In genomic region chr1:42403880-42404400, GRCh38 we compare ENCODE assay signal across 24 cellular contexts. TPM values are rescaled to one million over a fixed set of nuclear protein-coding genes. Genes with fewer than 3 reads are reported as not detected.
DNase-seq lines count a peak whose midpoint lies in the region; ATAC-seq, FAIRE-seq and TF ChIP-seq lines count a peak whose summit lies in the region.
"Had no signal": no experiment of that assay in that cellular context is flagged by ENCODE, and none has a peak within 500 bp of the region (broad histone marks: within the 10 kb centered on the region; RNA-seq: fewer than 3 reads in every experiment).

No MANE protein-coding gene starts in this region.

- ATAC-seq in HepG2 (no peak), right lobe of liver (no peak), HG02973 (IDR thresholded peaks at IDR 0.05; ENCODE audit: unreplicated experiment) (no peak), HG03442 (IDR thresholded peaks at IDR 0.05; ENCODE audit: unreplicated experiment) (no peak)
- ATAC-seq in stimulated activated naive CD8-positive, alpha-beta T cell treated with anti-CD3 and anti-CD28 coated beads, Interleukin-15, amount 100 ng/mL, for 72 hours, result no peak
- ATAC-seq: left lobe of liver had no signal

- no peak overlapping the region for H3K4me3 ChIP-seq in HepG2 (replicated peaks in 1 of 3; ENCODE audit: insufficient read depth in 1 of 3, low read depth in 2 of 3, low read length in 3 of 3)
- H3K4me3 ChIP-seq in right lobe of liver, result no peak overlapping the region
- no peak overlapping the region for H3K4me3 ChIP-seq in endodermal cell (ENCODE audit: low read length)
- H3K4me3 ChIP-seq: dorsolateral prefrontal cortex, tibial artery had no signal

- intact Hi-C loops in HepG2 (cut with micrococcal nuclease; ENCODE audit: unreplicated experiment) (no loop called here), right lobe of liver (cut with DNase I) (no loop called here)

- TF ChIP-seq RAD21 in HepG2 (CRISPR knock-in tag; IDR thresholded peaks at IDR 0.05), result no peak

- TF ChIP-seq POLR2A in HepG2 (IDR thresholded peaks at IDR 0.05; ENCODE audit: insufficient read depth in 1 of 2, low read depth in 2 of 2, low read length in 2 of 2) (no peak), right lobe of liver (IDR thresholded peaks at IDR 0.05) (no peak)

- in situ Hi-C loops in HepG2 (cut with HindIII; ENCODE audit: extremely low pct_ligation_motif_present, low pct_unique_long_range_greater_than_20kb), result no loop called here

- CTCF ChIA-PET in HepG2 (lab: Yijun Ruan, JAX; ENCODE audit: low intra/inter-chr PET ratio, low total read pairs), result no interaction called here

- H3K4me3 Mint-ChIP-seq in endodermal cell, result no peak overlapping the region
- no peak overlapping the region for H3K4me3 Mint-ChIP-seq in stimulated activated naive CD8-positive, alpha-beta T cell treated with anti-CD3 and anti-CD28 coated beads, Interleukin-15, amount 100 ng/mL, for 72 hours
- H3K4me3 Mint-ChIP-seq: activated CD4-positive, alpha-beta memory T cell treated with anti-CD3 and anti-CD28 coated beads, Interleukin-2, amount 10 ng/mL, durations not matched to agents 7 days and 5 days; CD4-positive, alpha-beta memory T cell had no signal

- no peaks in the 10 kb centered on the region for H3K79me2 ChIP-seq in HepG2 (ENCODE audit: insufficient read depth, low read length)

- no peaks in the 10 kb centered on the region for H3K27me3 Mint-ChIP-seq in endodermal cell (ENCODE audit: insufficient read depth)
- H3K27me3 Mint-ChIP-seq in stimulated activated naive CD8-positive, alpha-beta T cell treated with anti-CD3 and anti-CD28 coated beads, Interleukin-15, amount 100 ng/mL, for 72 hours, result peaks cover 8% of the 10 kb centered on the region
- H3K27me3 Mint-ChIP-seq: activated CD4-positive, alpha-beta memory T cell treated with anti-CD3 and anti-CD28 coated beads, Interleukin-2, amount 10 ng/mL, durations not matched to agents 7 days and 5 days had no signal

- H3K9ac ChIP-seq in HepG2 (ENCODE audit: insufficient read depth, low read depth, low read length), result no peak overlapping the region
- H3K9ac ChIP-seq in endodermal cell (ENCODE audit: extremely low read depth, low read length, poor library complexity, severe bottlenecking), result no peak overlapping the region

- POLR2A ChIA-PET in HepG2 (lab: Yijun Ruan, JAX), result no interaction called here

- TF ChIP-seq EP300 in HepG2 (IDR thresholded peaks at IDR 0.05; ENCODE audit: low read depth in 2 of 2, low read length in 2 of 2), result no peak
- no peak for TF ChIP-seq EP300 in HepG2 (CRISPR knock-in tag; IDR thresholded peaks at IDR 0.05; ENCODE audit: borderline replicate concordance)

- no peaks in the 10 kb centered on the region for H3K36me3 Mint-ChIP-seq in endodermal cell (ENCODE audit: low read depth)

- TF ChIP-seq CTCF in HepG2 (CRISPR knock-in tag; IDR thresholded peaks at IDR 0.05) (peak; percentile 9; the same call in 1 of the 2 replicates), right lobe of liver (IDR thresholded peaks at IDR 0.05) (no peak), endodermal cell (conservative IDR thresholded peaks at IDR 0.05) (peak; percentile 54)

- H3K4me2 ChIP-seq in HepG2 (ENCODE audit: low read depth, low read length), result no peak overlapping the region

- H3K4me1 Mint-ChIP-seq in endodermal cell, result no peaks in the 10 kb centered on the region
- H3K4me1 Mint-ChIP-seq in stimulated activated naive CD8-positive, alpha-beta T cell treated with anti-CD3 and anti-CD28 coated beads, Interleukin-15, amount 100 ng/mL, for 72 hours, result no peaks in the 10 kb centered on the region
- H3K4me1 Mint-ChIP-seq: activated CD4-positive, alpha-beta memory T cell treated with anti-CD3 and anti-CD28 coated beads, Interleukin-2, amount 10 ng/mL, durations not matched to agents 7 days and 5 days; CD4-positive, alpha-beta memory T cell had no signal

- H3K27ac Mint-ChIP-seq in endodermal cell, result no peak overlapping the region
- no peak overlapping the region for H3K27ac Mint-ChIP-seq in stimulated activated naive CD8-positive, alpha-beta T cell treated with anti-CD3 and anti-CD28 coated beads, Interleukin-15, amount 100 ng/mL, for 72 hours
- H3K27ac Mint-ChIP-seq: activated CD4-positive, alpha-beta memory T cell treated with anti-CD3 and anti-CD28 coated beads, Interleukin-2, amount 10 ng/mL, durations not matched to agents 7 days and 5 days had no signal

- H3K36me3 ChIP-seq in HepG2 (replicated peaks in 1 of 2; ENCODE audit: control insufficient read depth in 1 of 2, insufficient read depth in 2 of 2, low read length in 2 of 2) (no peaks in the 10 kb centered on the region; a peak in 1 of 5 replicates), right lobe of liver (no peaks in the 10 kb centered on the region), endodermal cell (ENCODE audit: control insufficient read depth, insufficient read depth, low read length) (no peaks in the 10 kb centered on the region)
- H3K36me3 ChIP-seq: tibial artery had no signal

- no TSS peak for BruUV-seq in HepG2 (replicated peaks; lab: Mats Ljungman, UMichigan)

- DNase-seq in HepG2 (ENCODE audit: low spot score) (no peak), right lobe of liver (no peak), NCI-H69 (lab: John Stamatoyannopoulos, UW) (peak; percentile 7), endodermal cell (no peak), NCI-H1105 treated with DMSO at 0.1 percent for 48 hours (lab: John Stamatoyannopoulos, UW) (no peak)
- DNase-seq in stimulated activated naive CD8-positive, alpha-beta T cell treated with anti-CD3 and anti-CD28 coated beads, Interleukin-15, amount 100 ng/mL, for 72 hours, result no peak
- DNase-seq: activated CD4-positive, alpha-beta memory T cell treated with anti-CD3 and anti-CD28 coated beads, Interleukin-2, amount 10 ng/mL, durations not matched to agents 7 days and 5 days; activated naive CD4-positive, alpha-beta T cell; amniotic stem cell; caudate nucleus; CD4-positive, alpha-beta memory T cell; dorsolateral prefrontal cortex; KBM-7; MV-4-11; NCI-H187 treated with DMSO at 0.1 percent for 48 hours; NCI-H446; small intestine; stimulated activated naive CD4-positive, alpha-beta T cell treated with Interleukin-2 at 50 U/mL for 16 hours; T1000; tibial artery had no signal

- H3K4me1 ChIP-seq in HepG2 (ENCODE audit: insufficient read depth, low read length), result no peaks in the 10 kb centered on the region
- H3K4me1 ChIP-seq in right lobe of liver, result no peaks in the 10 kb centered on the region
- H3K4me1 ChIP-seq in endodermal cell (ENCODE audit: control insufficient read depth, insufficient read depth, low read length), result no peaks in the 10 kb centered on the region
- H3K4me1 ChIP-seq: tibial artery had no signal

- no peak overlapping the region for H2AFZ ChIP-seq in HepG2 (ENCODE audit: low read length)

- no peak for FAIRE-seq in HepG2 (lab: Jason Lieb, UNC)
- FAIRE-seq: GM18507, small intestine had no signal

- no peaks in the 10 kb centered on the region for H3K9me3 Mint-ChIP-seq in endodermal cell
- no peaks in the 10 kb centered on the region for H3K9me3 Mint-ChIP-seq in stimulated activated naive CD8-positive, alpha-beta T cell treated with anti-CD3 and anti-CD28 coated beads, Interleukin-15, amount 100 ng/mL, for 72 hours
- H3K9me3 Mint-ChIP-seq: activated CD4-positive, alpha-beta memory T cell treated with anti-CD3 and anti-CD28 coated beads, Interleukin-2, amount 10 ng/mL, durations not matched to agents 7 days and 5 days; CD4-positive, alpha-beta memory T cell had no signal

- WGBS in HepG2 (ENCODE audit: low lambda C conversion rate), result 100% methylated on average over 1 of the region's 1 CpG
- 100% methylated on average over 1 of the region's 1 CpG for WGBS in right lobe of liver (ENCODE audit: insufficient coverage, low coverage, low lambda C conversion rate, missing lambda C conversion rate)
- WGBS in endodermal cell (ENCODE audit: insufficient coverage in 1 of 2, insufficient read length in 1 of 2), 2 experiments, result 83 to 94% methylated on average over 1 of the region's 1 CpG

- no peaks in the 10 kb centered on the region for H4K20me1 ChIP-seq in HepG2 (ENCODE audit: insufficient read depth, low read length)

- H3K27me3 ChIP-seq in HepG2 (ENCODE audit: control insufficient read depth in 1 of 2, insufficient read depth in 2 of 2, low read length in 2 of 2) (no peaks in the 10 kb centered on the region), right lobe of liver (no peaks in the 10 kb centered on the region), endodermal cell (ENCODE audit: control insufficient read depth, insufficient read depth, low read length, poor library complexity, severe bottlenecking) (no peaks in the 10 kb centered on the region)
- H3K27me3 ChIP-seq: dorsolateral prefrontal cortex had no signal

- H3K9me3 ChIP-seq in HepG2 (ENCODE audit: low read length) (no peaks in the 10 kb centered on the region), right lobe of liver (no peaks in the 10 kb centered on the region), endodermal cell (ENCODE audit: control insufficient read depth, low read length) (no peaks in the 10 kb centered on the region)
- H3K9me3 ChIP-seq: tibial artery had no signal

- H3K27ac ChIP-seq in HepG2 (ENCODE audit: extremely low read length, insufficient read depth, low read length), result no peak overlapping the region
- no peak overlapping the region for H3K27ac ChIP-seq in right lobe of liver
- H3K27ac ChIP-seq in endodermal cell (ENCODE audit: low read depth, low read length), result no peak overlapping the region
- H3K27ac ChIP-seq: dorsolateral prefrontal cortex, tibial artery had no signal

RNA-seq across cellular contexts. Expression of gene RIMKLA, which starts 23.3 kb away (rescaled TPM):
- total RNA-seq in HepG2 (2016; rRNA removed; fragmentation: Illumina TruSeq; extraction: Trizol), result 2.5 and 4.1 TPM in 2 replicates
- 1.2 and 1.5 TPM in 2 replicates for total RNA-seq in HepG2 (2016; cell fraction: cytosol; rRNA removed; fragmentation: Illumina TruSeq; extraction: Trizol; ENCODE audit: low read depth)
- 2.2 and 3.3 TPM in 2 replicates for total RNA-seq in HepG2 (2016; cell fraction: insoluble cytoplasmic fraction; rRNA removed; fragmentation: Illumina TruSeq; extraction: Trizol)
- 3.9 and 4.5 TPM in 2 replicates for total RNA-seq in HepG2 (2016; cell fraction: membrane; rRNA removed; fragmentation: Illumina TruSeq; extraction: Trizol)
- total RNA-seq in HepG2 (2016; cell fraction: nucleus; rRNA removed; fragmentation: Illumina TruSeq; extraction: Trizol), result 1.4 and 1.6 TPM in 2 replicates
- polyA plus RNA-seq in HepG2 (2011; rRNA removed), result 2.8 and 3.8 TPM in 2 replicates
- 2.7 and 2.9 TPM in 2 replicates for polyA plus RNA-seq in HepG2 (2011; cell fraction: cytosol; rRNA removed)
- polyA plus RNA-seq in HepG2 (2011; cell fraction: nucleus; rRNA removed), result 0.90 and 2.2 TPM in 2 replicates
- 2.4 and 5.1 TPM in 2 replicates for polyA plus RNA-seq in HepG2 (2012)
- polyA plus RNA-seq in HepG2 (2016; cell fraction: cytosol; fragmentation: Illumina TruSeq; extraction: Trizol; ENCODE audit: low read depth), result 3.5 and 4.4 TPM in 2 replicates
- polyA plus RNA-seq in HepG2 (2016; cell fraction: insoluble cytoplasmic fraction; fragmentation: Illumina TruSeq; extraction: Trizol; ENCODE audit: low read depth), result 1.6 and 2.1 TPM in 2 replicates
- 5.1 and 6.0 TPM in 2 replicates for polyA plus RNA-seq in HepG2 (2016; cell fraction: membrane; fragmentation: Illumina TruSeq; extraction: Trizol; ENCODE audit: low read depth)
- polyA plus RNA-seq in HepG2 (2016; cell fraction: nucleus; fragmentation: Illumina TruSeq; extraction: Trizol; ENCODE audit: insufficient read depth, low read depth), result 0.63 and 2.0 TPM in 2 replicates
- 0.72 and 5.6 TPM in 2 replicates for polyA minus RNA-seq in HepG2 (2011; rRNA and poly(A)+ RNA removed; ENCODE audit: low replicate concordance)
- 2.1 and 2.6 TPM in 2 replicates for polyA minus RNA-seq in HepG2 (2011; cell fraction: cytosol; rRNA and poly(A)+ RNA removed)
- polyA minus RNA-seq in HepG2 (2011; cell fraction: nucleus; rRNA and poly(A)+ RNA removed), result 2.5 and 3.0 TPM in 2 replicates
- under 1 TPM; 0.02 to 0.95 (median 0.15) TPM for total RNA-seq in right lobe of liver
- 1 to 10 TPM in 1 of 2 donors, under 1 TPM in 1; 0.73 to 1.9 TPM for total RNA-seq in endodermal cell
- 0.68 TPM for polyA plus RNA-seq in endodermal cell (2013, experiment 1 of 2)
- polyA plus RNA-seq in endodermal cell (2013, experiment 2 of 2), result 0.62 TPM

RNA-seq across cellular contexts. Expression of gene ZMYND12, which starts 51.9 kb away (rescaled TPM):
- total RNA-seq in HepG2 (2016; rRNA removed; fragmentation: Illumina TruSeq; extraction: Trizol), result 0.13 TPM in 1 of 2 replicates, not detected in the other
- total RNA-seq in HepG2 (2016; cell fraction: cytosol; rRNA removed; fragmentation: Illumina TruSeq; extraction: Trizol; ENCODE audit: low read depth), result 0.18 and 0.51 TPM in 2 replicates
- 0.42 and 0.45 TPM in 2 replicates for total RNA-seq in HepG2 (2016; cell fraction: insoluble cytoplasmic fraction; rRNA removed; fragmentation: Illumina TruSeq; extraction: Trizol)
- 0.21 and 0.65 TPM in 2 replicates for total RNA-seq in HepG2 (2016; cell fraction: membrane; rRNA removed; fragmentation: Illumina TruSeq; extraction: Trizol)
- not detected in 2 replicates for total RNA-seq in HepG2 (2016; cell fraction: nucleus; rRNA removed; fragmentation: Illumina TruSeq; extraction: Trizol)
- 0.29 and 0.71 TPM in 2 replicates for polyA plus RNA-seq in HepG2 (2011; rRNA removed)
- 0.16 and 0.18 TPM in 2 replicates for polyA plus RNA-seq in HepG2 (2011; cell fraction: cytosol; rRNA removed)
- 0.23 TPM in 1 of 2 replicates, not detected in the other for polyA plus RNA-seq in HepG2 (2011; cell fraction: nucleus; rRNA removed)
- 0.15 and 0.20 TPM in 2 replicates for polyA plus RNA-seq in HepG2 (2012)
- 0.19 TPM in 1 of 2 replicates, not detected in the other for polyA plus RNA-seq in HepG2 (2016; cell fraction: cytosol; fragmentation: Illumina TruSeq; extraction: Trizol; ENCODE audit: low read depth)
- polyA plus RNA-seq in HepG2 (2016; cell fraction: insoluble cytoplasmic fraction; fragmentation: Illumina TruSeq; extraction: Trizol; ENCODE audit: low read depth), result 0.37 and 0.66 TPM in 2 replicates
- polyA plus RNA-seq in HepG2 (2016; cell fraction: membrane; fragmentation: Illumina TruSeq; extraction: Trizol; ENCODE audit: low read depth), result 0.17 and 0.34 TPM in 2 replicates
- polyA plus RNA-seq in HepG2 (2016; cell fraction: nucleus; fragmentation: Illumina TruSeq; extraction: Trizol; ENCODE audit: insufficient read depth, low read depth), result 0.44 TPM in 1 of 2 replicates, not detected in the other
- polyA minus RNA-seq in HepG2 (2011; rRNA and poly(A)+ RNA removed; ENCODE audit: low replicate concordance), result not detected in 2 replicates
- not detected in 2 replicates for polyA minus RNA-seq in HepG2 (2011; cell fraction: cytosol; rRNA and poly(A)+ RNA removed)
- 0.77 and 0.87 TPM in 2 replicates for polyA minus RNA-seq in HepG2 (2011; cell fraction: nucleus; rRNA and poly(A)+ RNA removed)
- 1 to 10 TPM; 1.5 to 7.3 (median 2.6) TPM for total RNA-seq in right lobe of liver
- total RNA-seq in endodermal cell, result 1 to 10 TPM in 1 of 2 donors, under 1 TPM in 1; 0.44 to 1.1 TPM
- 1.2 TPM for polyA plus RNA-seq in endodermal cell (2013, experiment 1 of 2)
- polyA plus RNA-seq in endodermal cell (2013, experiment 2 of 2), result 0.79 TPM

RNA-seq across cellular contexts. Expression of gene PPCS, which starts 52.4 kb away (rescaled TPM):
- 38.9 and 51.0 TPM in 2 replicates for total RNA-seq in HepG2 (2016; rRNA removed; fragmentation: Illumina TruSeq; extraction: Trizol)
- 12.3 and 12.7 TPM in 2 replicates for total RNA-seq in HepG2 (2016; cell fraction: cytosol; rRNA removed; fragmentation: Illumina TruSeq; extraction: Trizol; ENCODE audit: low read depth)
- total RNA-seq in HepG2 (2016; cell fraction: insoluble cytoplasmic fraction; rRNA removed; fragmentation: Illumina TruSeq; extraction: Trizol), result 38.3 and 49.7 TPM in 2 replicates
- 27.0 and 27.1 TPM in 2 replicates for total RNA-seq in HepG2 (2016; cell fraction: membrane; rRNA removed; fragmentation: Illumina TruSeq; extraction: Trizol)
- 23.3 and 25.2 TPM in 2 replicates for total RNA-seq in HepG2 (2016; cell fraction: nucleus; rRNA removed; fragmentation: Illumina TruSeq; extraction: Trizol)
- 13.4 and 14.5 TPM in 2 replicates for polyA plus RNA-seq in HepG2 (2011; rRNA removed)
- 17.1 and 38.8 TPM in 2 replicates for polyA plus RNA-seq in HepG2 (2011; cell fraction: cytosol; rRNA removed)
- 42.9 and 45.6 TPM in 2 replicates for polyA plus RNA-seq in HepG2 (2011; cell fraction: nucleus; rRNA removed)
- polyA plus RNA-seq in HepG2 (2012), result 20.9 and 33.5 TPM in 2 replicates
- polyA plus RNA-seq in HepG2 (2016; cell fraction: cytosol; fragmentation: Illumina TruSeq; extraction: Trizol; ENCODE audit: low read depth), result 13.5 and 16.3 TPM in 2 replicates
- 52.5 and 57.6 TPM in 2 replicates for polyA plus RNA-seq in HepG2 (2016; cell fraction: insoluble cytoplasmic fraction; fragmentation: Illumina TruSeq; extraction: Trizol; ENCODE audit: low read depth)
- polyA plus RNA-seq in HepG2 (2016; cell fraction: membrane; fragmentation: Illumina TruSeq; extraction: Trizol; ENCODE audit: low read depth), result 21.2 and 23.0 TPM in 2 replicates
- polyA plus RNA-seq in HepG2 (2016; cell fraction: nucleus; fragmentation: Illumina TruSeq; extraction: Trizol; ENCODE audit: insufficient read depth, low read depth), result 34.2 and 34.7 TPM in 2 replicates
- 18.4 and 22.8 TPM in 2 replicates for polyA minus RNA-seq in HepG2 (2011; rRNA and poly(A)+ RNA removed; ENCODE audit: low replicate concordance)
- 8.9 and 11.3 TPM in 2 replicates for polyA minus RNA-seq in HepG2 (2011; cell fraction: cytosol; rRNA and poly(A)+ RNA removed)
- 17.1 and 19.1 TPM in 2 replicates for polyA minus RNA-seq in HepG2 (2011; cell fraction: nucleus; rRNA and poly(A)+ RNA removed)
- 10 to 100 TPM; 36.3 to 44.1 (median 42.7) TPM for total RNA-seq in right lobe of liver
- total RNA-seq in endodermal cell, result 10 to 100 TPM; 38.7 to 48.9 TPM
- polyA plus RNA-seq in endodermal cell (2013, experiment 1 of 2), result 36.5 TPM
- 31.5 TPM for polyA plus RNA-seq in endodermal cell (2013, experiment 2 of 2)

RNA-seq across cellular contexts. Expression of gene CCDC30, which starts 59.1 kb away (rescaled TPM):
- total RNA-seq in HepG2 (2016; rRNA removed; fragmentation: Illumina TruSeq; extraction: Trizol) (0.77 and 1.2 TPM in 2 replicates), right lobe of liver (1 to 10 TPM in 3 of 6 experiments, under 1 TPM in 3; 0.37 to 1.4 (median 1.0) TPM), endodermal cell (1 to 10 TPM; 4.8 to 6.4 TPM)
- total RNA-seq in HepG2 (2016; cell fraction: cytosol; rRNA removed; fragmentation: Illumina TruSeq; extraction: Trizol; ENCODE audit: low read depth), result 0.26 and 0.91 TPM in 2 replicates
- 0.56 and 0.84 TPM in 2 replicates for total RNA-seq in HepG2 (2016; cell fraction: insoluble cytoplasmic fraction; rRNA removed; fragmentation: Illumina TruSeq; extraction: Trizol)
- total RNA-seq in HepG2 (2016; cell fraction: membrane; rRNA removed; fragmentation: Illumina TruSeq; extraction: Trizol), result 0.48 and 0.74 TPM in 2 replicates
- total RNA-seq in HepG2 (2016; cell fraction: nucleus; rRNA removed; fragmentation: Illumina TruSeq; extraction: Trizol), result 1.5 and 2.3 TPM in 2 replicates
- polyA plus RNA-seq in HepG2 (2011; rRNA removed), result 0.25 and 0.29 TPM in 2 replicates
- polyA plus RNA-seq in HepG2 (2011; cell fraction: cytosol; rRNA removed), result 0.17 and 0.37 TPM in 2 replicates
- polyA plus RNA-seq in HepG2 (2011; cell fraction: nucleus; rRNA removed), result 0.76 and 1.2 TPM in 2 replicates
- polyA plus RNA-seq in HepG2 (2012), result 0.66 and 1.2 TPM in 2 replicates
- polyA plus RNA-seq in HepG2 (2016; cell fraction: cytosol; fragmentation: Illumina TruSeq; extraction: Trizol; ENCODE audit: low read depth), result 0.37 and 1.2 TPM in 2 replicates
- polyA plus RNA-seq in HepG2 (2016; cell fraction: insoluble cytoplasmic fraction; fragmentation: Illumina TruSeq; extraction: Trizol; ENCODE audit: low read depth), result 0.90 and 1.1 TPM in 2 replicates
- polyA plus RNA-seq in HepG2 (2016; cell fraction: membrane; fragmentation: Illumina TruSeq; extraction: Trizol; ENCODE audit: low read depth), result 0.55 and 1.2 TPM in 2 replicates
- 4.6 and 5.3 TPM in 2 replicates for polyA plus RNA-seq in HepG2 (2016; cell fraction: nucleus; fragmentation: Illumina TruSeq; extraction: Trizol; ENCODE audit: insufficient read depth, low read depth)
- 0.50 and 1.3 TPM in 2 replicates for polyA minus RNA-seq in HepG2 (2011; rRNA and poly(A)+ RNA removed; ENCODE audit: low replicate concordance)
- 0.89 TPM in 1 of 2 replicates, not detected in the other for polyA minus RNA-seq in HepG2 (2011; cell fraction: cytosol; rRNA and poly(A)+ RNA removed)
- polyA minus RNA-seq in HepG2 (2011; cell fraction: nucleus; rRNA and poly(A)+ RNA removed), result 3.7 and 5.3 TPM in 2 replicates
- polyA plus RNA-seq in endodermal cell (2013, experiment 1 of 2), result 4.3 TPM
- 5.5 TPM for polyA plus RNA-seq in endodermal cell (2013, experiment 2 of 2)

Comparison
In these comparisons a context has a peak if more than half of its experiments do, and no peak if none do; other contexts are left out.
1. CTCF ChIP-seq: peak in HepG2 (single experiment) and endodermal cell (single experiment); none in right lobe of liver (0 of 4).